23 cellular contexts compared by ENCODE assay signal in the genomic region with DNA sequence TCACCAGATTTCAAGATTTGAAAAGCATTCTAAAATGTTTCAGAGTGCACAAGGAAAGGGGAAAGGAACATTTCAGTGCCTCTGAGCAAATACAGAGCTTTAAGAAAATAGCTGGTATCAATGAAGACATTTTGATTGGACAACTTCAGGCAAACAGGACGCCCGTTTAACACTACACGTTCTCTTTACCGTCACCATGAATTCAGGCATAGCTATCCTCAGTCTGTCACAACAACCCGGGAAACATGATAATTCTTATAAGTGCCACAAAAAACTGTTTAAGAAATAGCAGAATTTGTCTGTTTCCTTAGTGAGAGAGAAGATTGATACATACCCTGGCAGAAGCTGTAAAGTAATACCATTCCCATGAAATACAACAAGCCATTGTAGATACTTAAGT.
DNase-seq lines count a peak whose midpoint lies in the region; ATAC-seq, FAIRE-seq and TF ChIP-seq lines count a peak whose summit lies in the region.
"Had no signal": no experiment of that assay in that cellular context is flagged by ENCODE, and none has a peak within 500 bp of the region (broad histone marks: within the 10 kb centered on the region; RNA-seq: fewer than 3 reads in every experiment).

No MANE protein-coding gene starts in this region.

- no peaks in the 10 kb centered on the region for H3K9me3 ChIP-seq in PC-9 (ENCODE audit: insufficient read depth, low read depth)
- H3K9me3 ChIP-seq in lower lobe of right lung = no peaks in the 10 kb centered on the region
- H3K9me3 ChIP-seq in upper lobe of right lung = no peaks in the 10 kb centered on the region
- H3K9me3 ChIP-seq: BLaER1 treated with 17β-estradiol and CSF1 and Interleukin-3, amounts not matched to agents 10 nM and 100 nM had no signal

- H3K36me3 ChIP-seq in PC-9 (ENCODE audit: low read depth) = no peaks in the 10 kb centered on the region
- no peaks in the 10 kb centered on the region for H3K36me3 ChIP-seq in lower lobe of right lung
- no peaks in the 10 kb centered on the region for H3K36me3 ChIP-seq in upper lobe of right lung
- H3K36me3 ChIP-seq: BLaER1 treated with 17β-estradiol and CSF1 and Interleukin-3, amounts not matched to agents 10 nM and 100 nM had no signal

- intact Hi-C loops in PC-9 (cut with micrococcal nuclease; ENCODE audit: unreplicated experiment) = no loop called here
- intact Hi-C loops in lower lobe of right lung (cut with DNase I) = no loop called here
- intact Hi-C loops in upper lobe of right lung (cut with DNase I) = no loop called here

- H3K9me2 ChIP-seq in PC-9 (ENCODE audit: insufficient read depth) = no peaks in the 10 kb centered on the region

- ATAC-seq in lower lobe of right lung (no peak), upper lobe of right lung (no peak)
- ATAC-seq: HepG2, SK-N-SH treated with all-trans-retinoic acid at 6 μM for 48 hours had no signal

- H3K4me3 ChIP-seq in PC-9 (no peak overlapping the region), lower lobe of right lung (peak overlapping the region; percentile 1), upper lobe of right lung (peak overlapping the region; percentile 37)
- H3K4me3 ChIP-seq: BLaER1 treated with 17β-estradiol and CSF1 and Interleukin-3, amounts not matched to agents 10 nM and 100 nM; GM23248 had no signal

- no peaks in the 10 kb centered on the region for H3K79me2 ChIP-seq in PC-9 (ENCODE audit: low read depth)

- H3F3A ChIP-seq in PC-9 (ENCODE audit: insufficient read depth, low read depth) = no peaks in the 10 kb centered on the region

- H3K27ac ChIP-seq in PC-9 (no peak overlapping the region), lower lobe of right lung (no peak overlapping the region), upper lobe of right lung (no peak overlapping the region)
- H3K27ac ChIP-seq: BLaER1 treated with 17β-estradiol and CSF1 and Interleukin-3, amounts not matched to agents 10 nM and 100 nM; GM23248 had no signal

- POLR2A ChIA-PET in PC-9 (lab: Charles Lee; ENCODE audit: unreplicated experiment) = interaction anchor here (0.7 kb wide), 1 partner anchor 11 kb away, joined by 4 read pairs; no protein-coding TSS in a partner anchor

- H3K4me2 ChIP-seq in PC-9 = no peak overlapping the region

- H3K27me3 ChIP-seq in PC-9 (ENCODE audit: insufficient read depth, low read depth) (no peaks in the 10 kb centered on the region), lower lobe of right lung (ENCODE audit: low read depth) (no peaks in the 10 kb centered on the region), upper lobe of right lung (no peaks in the 10 kb centered on the region)
- H3K27me3 ChIP-seq: BLaER1 treated with 17β-estradiol and CSF1 and Interleukin-3, amounts not matched to agents 10 nM and 100 nM had no signal

- peak overlapping the region; percentile 43; the same call in 1 of the 2 replicates for H2AFZ ChIP-seq in PC-9
- H2AFZ ChIP-seq: GM23248 had no signal

- no peak for TF ChIP-seq POLR2A in GM12891 (IDR thresholded peaks at IDR 0.05; ENCODE audit: low read depth, low read length)

- no TSS peak for BruUV-seq in PC-9 (replicated peaks; lab: Mats Ljungman, UMichigan)

- H3K4me1 ChIP-seq in PC-9 (replicated peaks; ENCODE audit: insufficient read depth) = no peaks in the 10 kb centered on the region
- no peaks in the 10 kb centered on the region for H3K4me1 ChIP-seq in lower lobe of right lung
- no peaks in the 10 kb centered on the region for H3K4me1 ChIP-seq in upper lobe of right lung

- peak; percentile 31 for FAIRE-seq in GM12891 (lab: Jason Lieb, UNC)
- FAIRE-seq: HepG2 had no signal

- no peak for TF ChIP-seq CTCF in PC-9 (conservative IDR thresholded peaks at IDR 0.05)
- no peak for TF ChIP-seq CTCF in lower lobe of right lung (IDR thresholded peaks at IDR 0.05)
- TF ChIP-seq CTCF in upper lobe of right lung (IDR thresholded peaks at IDR 0.05) = no peak

- DNase-seq in GM12891 (ENCODE audit: insufficient read length, low spot score) (no peak), PC-9 (no peak), lower lobe of right lung (no peak), upper lobe of right lung (no peak), superior temporal gyrus (ENCODE audit: extremely low spot score) (no peak), islet precursor cell (no peak), NCI-H146 treated with DMSO at 0.1 percent for 48 hours (lab: John Stamatoyannopoulos, UW; ENCODE audit: unreplicated experiment) (no peak)
- DNase-seq: CD4-positive, alpha-beta memory T cell; COR-L47; DMS53; GM23248; H7; Karpas-422; NCI-H1105 treated with DMSO at 0.1 percent for 48 hours; NCI-H1694; NCI-H2081 treated with DMSO at 0.1 percent for 48 hours; NCI-H2171; NCI-H226; NCI-H510A; NCI-H69 had no signal

- H4K20me1 ChIP-seq in PC-9 (ENCODE audit: insufficient read depth) = no peaks in the 10 kb centered on the region
- H4K20me1 ChIP-seq: BLaER1 treated with 17β-estradiol and CSF1 and Interleukin-3, amounts not matched to agents 10 nM and 100 nM had no signal

- CTCF ChIA-PET in PC-9 (lab: Charles Lee) = no interaction called here

TF ChIP-seq in GM12891, 5 proteins besides CTCF, POLR2A, EP300 and RAD21:
- TF ChIP-seq PAX5 (IDR thresholded peaks at IDR 0.05; ENCODE audit: insufficient read depth, low read length, severe bottlenecking) = no peak
- no peak for TF ChIP-seq SPI1 (IDR thresholded peaks at IDR 0.05; ENCODE audit: low read depth, low read length)
- TF ChIP-seq POLR2AphosphoS5 (IDR thresholded peaks at IDR 0.05; ENCODE audit: low read depth, low read length) = no peak
- TF ChIP-seq TAF1 (IDR thresholded peaks at IDR 0.05; ENCODE audit: low read depth, low read length) = no peak
